ENCODE assay signal across 8 cellular contexts in genomic region chr17:38752930-38753506, GRCh38. TPM values are rescaled to one million over a fixed set of nuclear protein-coding genes. Genes with fewer than 3 reads are reported as not detected.
A peak's percentile ranks its signal among the peaks of the same experiment; 100 is the strongest.
DNase-seq lines count a peak whose midpoint lies in the region; ATAC-seq and TF ChIP-seq lines count a peak whose summit lies in the region.

No MANE protein-coding gene starts in this region.

- whole genome bisulfite sequencing in esophagus squamous epithelium, 2 donors = 6% methylated on average over 31 to 32 of the region's 32 CpGs

- peak overlapping the region; percentile 96 for H3K27ac ChIP-seq in Panc1 (ENCODE audit: low read length)
- H3K27ac ChIP-seq in esophagus squamous epithelium = peak overlapping the region; percentile 80 to 94 (median 92)
- peak overlapping the region; percentile 92 for H3K27ac ChIP-seq in rectal smooth muscle tissue (ENCODE audit: low read depth, low read length)

- peaks cover 28% of the 10 kb centered on the region for H3K36me3 Mint-ChIP-seq in activated CD4-positive, alpha-beta T cell treated with anti-CD3 and anti-CD28 coated beads, Interleukin-2, amount 10 ng/mL, durations not matched to agents 7 days and 5 days (ENCODE audit: low read depth)

- no peaks in the 10 kb centered on the region for H3K9me3 Mint-ChIP-seq in activated CD4-positive, alpha-beta T cell treated with anti-CD3 and anti-CD28 coated beads, Interleukin-2, amount 10 ng/mL, durations not matched to agents 7 days and 5 days

- TF ChIP-seq POLR2A in esophagus squamous epithelium (IDR thresholded peaks at IDR 0.05) = no peak

- ATAC-seq in Panc1 (no peak; the same call in 1 of the 2 replicates), GM19324 (IDR thresholded peaks at IDR 0.05; ENCODE audit: low FRiP score, unreplicated experiment) (no peak)

- peak overlapping the region; percentile 91 for H3K9ac ChIP-seq in rectal smooth muscle tissue (ENCODE audit: low read length)

- peak overlapping the region; percentile 76 to 90 for H3K4me3 ChIP-seq in Panc1 (ENCODE audit: low read depth in 2 of 2, low read length in 2 of 2)
- peak overlapping the region; percentile 69 to 99 (median 87) for H3K4me3 ChIP-seq in esophagus squamous epithelium
- H3K4me3 ChIP-seq in rectal smooth muscle tissue (ENCODE audit: low read length) = peak overlapping the region; percentile 99

- H3K27me3 ChIP-seq in Panc1 (ENCODE audit: control insufficient read depth, insufficient read depth, low read length) (no peaks in the 10 kb centered on the region), esophagus squamous epithelium (peaks cover 0 to 14% (median 0%) of the 10 kb centered on the region in 4 donors), rectal smooth muscle tissue (ENCODE audit: control insufficient read depth, insufficient read depth, low read length) (no peaks in the 10 kb centered on the region)

- no peak for DNase-seq in activated CD4-positive, alpha-beta T cell treated with anti-CD3 and anti-CD28 coated beads, Interleukin-2, amount 10 ng/mL, durations not matched to agents 7 days and 5 days
- no peak for DNase-seq in activated CD4-positive, alpha-beta T cell treated with anti-CD3 and anti-CD28 coated beads for 4 hours
- DNase-seq in Panc1 (ENCODE audit: low read depth, low spot score) = no peak
- no peak for DNase-seq in esophagus squamous epithelium (lab: John Stamatoyannopoulos, UW)
- DNase-seq in COLO829 (ENCODE audit: low spot score) = no peak
- no peak for DNase-seq in SHP77 treated with DMSO at 0.1 percent for 48 hours (lab: John Stamatoyannopoulos, UW)

- H3K4me3 Mint-ChIP-seq in activated CD4-positive, alpha-beta T cell treated with anti-CD3 and anti-CD28 coated beads, Interleukin-2, amount 10 ng/mL, durations not matched to agents 7 days and 5 days = peak overlapping the region; percentile 96

- H3K9me3 ChIP-seq in Panc1 (ENCODE audit: control insufficient read depth, insufficient read depth, low read depth, low read length) = no peaks in the 10 kb centered on the region
- H3K9me3 ChIP-seq in esophagus squamous epithelium = no peaks in the 10 kb centered on the region

- H3K27me3 Mint-ChIP-seq in activated CD4-positive, alpha-beta T cell treated with anti-CD3 and anti-CD28 coated beads, Interleukin-2, amount 10 ng/mL, durations not matched to agents 7 days and 5 days = peaks cover 28% of the 10 kb centered on the region

- H3K36me3 ChIP-seq in Panc1 (ENCODE audit: control insufficient read depth, insufficient read depth, low read length) (peaks cover 7% of the 10 kb centered on the region), esophagus squamous epithelium (peaks cover 0 to 41% (median 14%) of the 10 kb centered on the region in 3 donors), rectal smooth muscle tissue (ENCODE audit: control insufficient read depth, insufficient read depth, low read length) (peaks cover 13% of the 10 kb centered on the region)

- in situ Hi-C loops in Panc1 (cut with HindIII; ENCODE audit: low pct_unique_long_range_greater_than_20kb, low sequenced_read_pairs) = no loop called here

- TF ChIP-seq CTCF in Panc1 (IDR thresholded peaks at IDR 0.05) (no peak), esophagus squamous epithelium (IDR thresholded peaks at IDR 0.05) (no peak)

- CTCF ChIA-PET in activated CD4-positive, alpha-beta T cell treated with anti-CD3 and anti-CD28 coated beads, Interleukin-2, amount 10 ng/mL, durations not matched to agents 7 days and 5 days (lab: Charles Lee) = interaction anchor here (1.1 to 2.5 kb wide), 4 partner anchors 9 to 412 kb away, joined by 3 to 8 read pairs (median 4); no protein-coding TSS in a partner anchor
- CTCF ChIA-PET in Panc1 (lab: Charles Lee) = no interaction called here

- no peaks in the 10 kb centered on the region for H3K4me1 ChIP-seq in Panc1 (ENCODE audit: control insufficient read depth, insufficient read depth, low read length)
- peaks cover 32 to 65% (median 44%) of the 10 kb centered on the region in 3 donors for H3K4me1 ChIP-seq in esophagus squamous epithelium
- H3K4me1 ChIP-seq in rectal smooth muscle tissue (ENCODE audit: control insufficient read depth, insufficient read depth, low read length) = no peaks in the 10 kb centered on the region

- intact Hi-C loops in Panc1 (cut with micrococcal nuclease; ENCODE audit: unreplicated experiment) = no loop called here
- intact Hi-C loops in esophagus squamous epithelium (cut with DNase I) = no loop called here

- BruUV-seq in Panc1 (replicated peaks; lab: Mats Ljungman, UMichigan) = TSS peak; percentile 94

- peaks cover 45% of the 10 kb centered on the region for H3K4me1 Mint-ChIP-seq in activated CD4-positive, alpha-beta T cell treated with anti-CD3 and anti-CD28 coated beads, Interleukin-2, amount 10 ng/mL, durations not matched to agents 7 days and 5 days

- peak overlapping the region; percentile 98 for H3K27ac Mint-ChIP-seq in activated CD4-positive, alpha-beta T cell treated with anti-CD3 and anti-CD28 coated beads, Interleukin-2, amount 10 ng/mL, durations not matched to agents 7 days and 5 days

- POLR2A ChIA-PET in activated CD4-positive, alpha-beta T cell treated with anti-CD3 and anti-CD28 coated beads, Interleukin-2, amount 10 ng/mL, durations not matched to agents 7 days and 5 days (lab: Charles Lee) = interaction anchor here (1.2 kb wide), 1 partner anchor 9 kb away, joined by 4 read pairs; no protein-coding TSS in a partner anchor
- POLR2A ChIA-PET in Panc1 (lab: Charles Lee) = no interaction called here

RNA-seq across cellular contexts. Expression of gene PSMB3, which starts 0.5 kb away (rescaled TPM):
- 100 to 1,000 TPM; 262 to 294 TPM for total RNA-seq in activated CD4-positive, alpha-beta T cell treated with anti-CD3 and anti-CD28 coated beads, Interleukin-2, amount 10 ng/mL, durations not matched to agents 7 days and 5 days
- total RNA-seq in Panc1 (2021; ENCODE audit: unreplicated experiment) = 233 TPM
- polyA plus RNA-seq in Panc1 (2012; ENCODE audit: insufficient read length) = 236 TPM
- 100 to 1,000 TPM; 128 to 177 (median 145) TPM for total RNA-seq in esophagus squamous epithelium

RNA-seq across cellular contexts. Expression of gene PCGF2, which starts 4.9 kb away (rescaled TPM):
- total RNA-seq in activated CD4-positive, alpha-beta T cell treated with anti-CD3 and anti-CD28 coated beads, Interleukin-2, amount 10 ng/mL, durations not matched to agents 7 days and 5 days = under 1 TPM; 0.22 to 0.23 TPM
- total RNA-seq in Panc1 (2021; ENCODE audit: unreplicated experiment) (43.9 TPM), esophagus squamous epithelium (10 to 100 TPM in 1 of 4 donors, 1 to 10 TPM in 3; 2.5 to 11.8 (median 3.4) TPM)
- polyA plus RNA-seq in Panc1 (2012; ENCODE audit: insufficient read length) = 64.8 TPM

RNA-seq across cellular contexts. Expression of gene CISD3, which starts 22.9 kb away (rescaled TPM):
- 10 to 100 TPM; 45.7 to 46.3 TPM for total RNA-seq in activated CD4-positive, alpha-beta T cell treated with anti-CD3 and anti-CD28 coated beads, Interleukin-2, amount 10 ng/mL, durations not matched to agents 7 days and 5 days
- total RNA-seq in Panc1 (2021; ENCODE audit: unreplicated experiment) (45.0 TPM), esophagus squamous epithelium (1 to 10 TPM; 4.9 to 8.3 (median 7.8) TPM)
- polyA plus RNA-seq in Panc1 (2012; ENCODE audit: insufficient read length) = 39.3 TPM

RNA-seq across cellular contexts. Expression of gene PIP4K2B, which starts 46.3 kb away (rescaled TPM):
- 10 to 100 TPM; 49.4 to 52.6 TPM for total RNA-seq in activated CD4-positive, alpha-beta T cell treated with anti-CD3 and anti-CD28 coated beads, Interleukin-2, amount 10 ng/mL, durations not matched to agents 7 days and 5 days
- total RNA-seq in Panc1 (2021; ENCODE audit: unreplicated experiment) = 42.3 TPM
- 39.2 TPM for polyA plus RNA-seq in Panc1 (2012; ENCODE audit: insufficient read length)
- 10 to 100 TPM; 14.4 to 32.6 (median 24.1) TPM for total RNA-seq in esophagus squamous epithelium

RNA-seq across cellular contexts. Expression of gene MLLT6, which starts 47.9 kb away (rescaled TPM):
- 100 to 1,000 TPM; 251 to 264 TPM for total RNA-seq in activated CD4-positive, alpha-beta T cell treated with anti-CD3 and anti-CD28 coated beads, Interleukin-2, amount 10 ng/mL, durations not matched to agents 7 days and 5 days
- total RNA-seq in Panc1 (2021; ENCODE audit: unreplicated experiment) (50.6 TPM), esophagus squamous epithelium (10 to 100 TPM; 30.6 to 79.7 (median 35.1) TPM)
- polyA plus RNA-seq in Panc1 (2012; ENCODE audit: insufficient read length) = 38.4 TPM
